ENCODE assay signal across 8 cellular contexts in the genomic region with DNA sequence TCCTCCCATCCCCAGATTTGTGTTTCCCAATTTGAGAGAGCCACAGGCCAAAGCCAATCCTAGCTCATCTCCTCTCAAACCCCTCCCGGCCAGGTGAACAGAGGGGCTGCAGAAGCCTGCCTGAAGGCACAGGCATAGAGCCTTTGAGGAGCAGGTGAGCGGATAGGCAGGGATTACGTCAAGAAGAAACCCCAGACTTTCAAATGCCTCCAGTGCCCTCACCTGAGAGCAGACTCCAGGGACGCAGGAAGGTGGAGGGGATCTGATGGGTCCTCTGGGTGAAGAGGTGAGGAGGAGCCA. TPM values are rescaled to one million over a fixed set of nuclear protein-coding genes. Genes with fewer than 3 reads are reported as not detected.
DNase-seq lines count a peak whose midpoint lies in the region; FAIRE-seq and TF ChIP-seq lines count a peak whose summit lies in the region.

No MANE protein-coding gene starts in this region.

- H3K9ac ChIP-seq in GM23248 (peak overlapping the region; percentile 42; the same call in 1 of the 2 replicates), SK-N-MC (ENCODE audit: insufficient read length) (no peak overlapping the region), skeletal muscle satellite cell (ENCODE audit: low read depth, low read length) (no peak overlapping the region)

- H3K9me2 ChIP-seq in GM23248 (ENCODE audit: insufficient read depth) = no peaks in the 10 kb centered on the region

- no peak for TF ChIP-seq POLR2A in H54 (IDR thresholded peaks at IDR 0.05; ENCODE audit: low read depth, low read length)

- peak overlapping the region; percentile 77 for H3K4me3 ChIP-seq in GM23248
- H3K4me3 ChIP-seq in SK-N-MC = peak overlapping the region; percentile 79
- H3K4me3 ChIP-seq in fibroblast of the aortic adventitia (ENCODE audit: low read depth, low read length) = peak overlapping the region; percentile 82
- H3K4me3 ChIP-seq in skeletal muscle satellite cell (ENCODE audit: low read length) = peak overlapping the region; percentile 76

- TF ChIP-seq CTCF in fibroblast of the aortic adventitia (IDR thresholded peaks at IDR 0.05; ENCODE audit: insufficient read depth, low read length) = no peak

- H3K36me3 ChIP-seq in GM23248 (ENCODE audit: low read depth) (no peaks in the 10 kb centered on the region), SK-N-MC (ENCODE audit: insufficient read depth, low read length) (no peaks in the 10 kb centered on the region), skeletal muscle satellite cell (ENCODE audit: insufficient read depth, low read length) (no peaks in the 10 kb centered on the region)

- no peak overlapping the region for H3K27ac ChIP-seq in GM23248
- H3K27ac ChIP-seq in SK-N-MC = no peak overlapping the region

- whole genome bisulfite sequencing in GM23248 (ENCODE audit: low coverage in 1 of 2, low lambda C conversion rate in 2 of 2, missing lambda C conversion rate in 2 of 2), 2 experiments = 0 to 1% methylated on average over 4 of the region's 4 CpGs

- H3F3A ChIP-seq in GM23248 (ENCODE audit: insufficient read depth) = no peaks in the 10 kb centered on the region

- DNase-seq in GM23248 (no peak), SK-N-MC (ENCODE audit: low read depth, low spot score) (no peak), fibroblast of the aortic adventitia (ENCODE audit: low read depth) (no peak), SKM-1 treated with dmso at 0.1 percent for 144 hours (lab: John Stamatoyannopoulos, UW; ENCODE audit: unreplicated experiment) (no peak), H54 (ENCODE audit: insufficient read length, low spot score) (no peak)
- no peak for DNase-seq in activated CD8-positive, alpha-beta memory T cell treated with anti-CD3 and anti-CD28 coated beads for 24 hours
- DNase-seq in activated CD8-positive, alpha-beta memory T cell treated with anti-CD3 and anti-CD28 coated beads, Interleukin-2, amount 50 U/mL, for 48 hours = no peak

- peak overlapping the region; percentile 83 for H2AFZ ChIP-seq in GM23248

- no peaks in the 10 kb centered on the region for H4K20me1 ChIP-seq in GM23248 (ENCODE audit: insufficient read depth)

- H3K9me3 ChIP-seq in GM23248 (ENCODE audit: low read depth) (no peaks in the 10 kb centered on the region), SK-N-MC (ENCODE audit: low read depth, low read length) (no peaks in the 10 kb centered on the region), skeletal muscle satellite cell (replicated peaks; ENCODE audit: low read length) (no peaks in the 10 kb centered on the region)

- in situ Hi-C loops in GM23248 (cut with MboI) = no loop called here

- H3K4me1 ChIP-seq in GM23248 (ENCODE audit: insufficient read depth) = no peaks in the 10 kb centered on the region
- peaks cover 5% of the 10 kb centered on the region for H3K4me1 ChIP-seq in skeletal muscle satellite cell (ENCODE audit: control insufficient read depth, insufficient read depth, low read length)

- H3K79me2 ChIP-seq in GM23248 (ENCODE audit: insufficient read depth) = no peaks in the 10 kb centered on the region

- H3K27me3 ChIP-seq in GM23248 (replicated peaks; ENCODE audit: insufficient read depth) = peaks cover 30% of the 10 kb centered on the region
- H3K27me3 ChIP-seq in skeletal muscle satellite cell (ENCODE audit: control insufficient read depth, insufficient read depth, low read length) = peaks cover 47% of the 10 kb centered on the region

- peak overlapping the region; percentile 77 for H3K4me2 ChIP-seq in GM23248 (ENCODE audit: unreplicated experiment)
- peak overlapping the region; percentile 90 for H3K4me2 ChIP-seq in skeletal muscle satellite cell (ENCODE audit: low read length)

- no peak for FAIRE-seq in H54 (lab: Jason Lieb, UNC)

RNA-seq across cellular contexts. Expression of gene RND1, which starts 0.6 kb away (rescaled TPM):
- 0.32 TPM in 1 of 2 replicates, not detected in the other for total RNA-seq in GM23248 (2014; rRNA removed; shearing (Covaris generic))
- 0.13 TPM in 1 of 2 replicates, not detected in the other for polyA plus RNA-seq in GM23248 (2016; fragmentation: Nextera tagmentation; extraction: Ambion mirVana)
- total RNA-seq in fibroblast of the aortic adventitia (ENCODE audit: low replicate concordance) = 0.72 TPM in 1 of 2 replicates, not detected in the other
- not detected in 2 replicates for total RNA-seq in skeletal muscle satellite cell (2012; rRNA removed)

RNA-seq across cellular contexts. Expression of gene DDX23, which starts 13.1 kb away (rescaled TPM):
- 56.5 and 61.0 TPM in 2 replicates for total RNA-seq in GM23248 (2014; rRNA removed; shearing (Covaris generic))
- 32.1 and 34.2 TPM in 2 replicates for polyA plus RNA-seq in GM23248 (2016; fragmentation: Nextera tagmentation; extraction: Ambion mirVana)
- 54.1 and 151 TPM in 2 replicates for total RNA-seq in fibroblast of the aortic adventitia (ENCODE audit: low replicate concordance)
- total RNA-seq in skeletal muscle satellite cell (2012; rRNA removed) = 48.1 and 53.5 TPM in 2 replicates

RNA-seq across cellular contexts. Expression of gene CACNB3, which starts 46.8 kb away (rescaled TPM):
- total RNA-seq in GM23248 (2014; rRNA removed; shearing (Covaris generic)) = 18.6 and 26.8 TPM in 2 replicates
- 22.4 and 22.6 TPM in 2 replicates for polyA plus RNA-seq in GM23248 (2016; fragmentation: Nextera tagmentation; extraction: Ambion mirVana)
- total RNA-seq in fibroblast of the aortic adventitia (ENCODE audit: low replicate concordance) = 16.1 and 27.7 TPM in 2 replicates
- 9.6 and 15.3 TPM in 2 replicates for total RNA-seq in skeletal muscle satellite cell (2012; rRNA removed)
